8 cellular contexts compared by ENCODE assay signal in the genomic region with DNA sequence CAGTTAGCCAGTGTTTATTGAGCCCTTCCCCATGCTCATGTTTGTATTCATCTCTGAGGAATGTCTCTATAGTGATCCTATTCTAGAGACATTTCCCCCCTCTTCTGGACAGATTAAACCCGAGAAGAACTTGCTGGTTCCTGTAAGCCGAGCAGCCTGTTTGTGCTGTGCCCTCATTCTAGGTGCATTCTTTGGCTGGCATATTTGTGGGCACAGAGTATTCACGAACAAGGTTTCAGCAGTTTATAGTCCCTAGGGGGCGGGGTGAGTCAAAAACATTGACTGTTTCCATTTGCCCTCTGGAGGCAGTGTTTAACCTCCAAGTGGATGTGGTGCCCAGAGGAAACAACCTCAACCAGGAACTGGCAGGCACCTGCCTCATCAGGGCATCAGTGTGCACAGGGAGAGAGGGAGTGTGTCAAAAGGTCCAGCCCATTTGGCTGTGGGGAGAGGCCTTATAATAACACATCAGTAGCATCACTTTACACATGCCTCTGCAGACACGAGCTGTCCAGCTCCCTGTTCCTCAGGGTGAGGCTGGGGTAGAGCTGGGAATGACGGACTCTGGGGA.
A peak's percentile ranks its signal among the peaks of the same experiment; 100 is the strongest.
DNase-seq lines count a peak whose midpoint lies in the region; ATAC-seq, FAIRE-seq and TF ChIP-seq lines count a peak whose summit lies in the region.

No MANE protein-coding gene starts in this region.

- ATAC-seq in GM19452 (IDR thresholded peaks at IDR 0.05; ENCODE audit: unreplicated experiment) (peak; percentile 79), pancreas (peak; percentile 76 to 86 (median 84)), GM21515 (IDR thresholded peaks at IDR 0.05; ENCODE audit: unreplicated experiment) (no peak)

- no peak overlapping the region for H3K4me3 Mint-ChIP-seq in endodermal cell

- H3K9me3 ChIP-seq in endodermal cell (ENCODE audit: control insufficient read depth, low read length) = peaks cover 10% of the 10 kb centered on the region
- no peaks in the 10 kb centered on the region for H3K9me3 ChIP-seq in pancreas

- peak; percentile 94 for FAIRE-seq in RCC 7860 (lab: Jason Lieb, UNC)
- no peak for FAIRE-seq in pancreas (lab: Jason Lieb, UNC)

- H3K4me1 Mint-ChIP-seq in endodermal cell = peaks cover 17% of the 10 kb centered on the region

- H3K27me3 Mint-ChIP-seq in endodermal cell (ENCODE audit: insufficient read depth) = no peaks in the 10 kb centered on the region

- 68 to 83% methylated on average over 4 to 6 of the region's 6 CpGs for WGBS in endodermal cell (ENCODE audit: insufficient coverage in 1 of 2, insufficient read length in 1 of 2), 2 experiments
- 68 to 80% methylated on average over 6 of the region's 6 CpGs for WGBS in pancreas, 2 donors

- H3K27me3 ChIP-seq in endodermal cell (ENCODE audit: control insufficient read depth, insufficient read depth, low read length, poor library complexity, severe bottlenecking) = no peaks in the 10 kb centered on the region
- H3K27me3 ChIP-seq in pancreas = no peaks in the 10 kb centered on the region

- no peaks in the 10 kb centered on the region for H3K9me3 Mint-ChIP-seq in endodermal cell

- H3K36me3 Mint-ChIP-seq in endodermal cell (ENCODE audit: low read depth) = peaks cover 7% of the 10 kb centered on the region

- peak; percentile 88 for DNase-seq in DMS79 treated with DMSO at 0.1 percent for 48 hours (lab: John Stamatoyannopoulos, UW)
- DNase-seq in HuH-7.5 (ENCODE audit: low spot score) = peak; percentile 27
- DNase-seq in RCC 7860 (ENCODE audit: low spot score) = peak; percentile 97
- DNase-seq in endodermal cell = peak; percentile 85
- DNase-seq in pancreas = peak in 2 of 6 donors; percentile 11 to 45
- DNase-seq in occipital lobe (lab: John Stamatoyannopoulos, UW) = no peak

- no peak overlapping the region for H3K9ac ChIP-seq in endodermal cell (ENCODE audit: extremely low read depth, low read length, poor library complexity, severe bottlenecking)

- H3K36me3 ChIP-seq in endodermal cell (ENCODE audit: control insufficient read depth, insufficient read depth, low read length) = no peaks in the 10 kb centered on the region
- H3K36me3 ChIP-seq in pancreas = no peaks in the 10 kb centered on the region

- TF ChIP-seq CTCF in endodermal cell (conservative IDR thresholded peaks at IDR 0.05) (peak; percentile 89), pancreas (IDR thresholded peaks at IDR 0.05) (peak in 1 of 4 donors; percentile 16)

- intact Hi-C loops in pancreas (cut with DNase I) = no loop called here

- H3K27ac Mint-ChIP-seq in endodermal cell = no peak overlapping the region

- H3K4me1 ChIP-seq in endodermal cell (ENCODE audit: control insufficient read depth, insufficient read depth, low read length) (no peaks in the 10 kb centered on the region), pancreas (peaks cover 0 to 7% (median 0%) of the 10 kb centered on the region in 3 donors)

- H3K27ac ChIP-seq in endodermal cell (ENCODE audit: low read depth, low read length) (no peak overlapping the region), pancreas (no peak overlapping the region)

- no peak overlapping the region for H3K4me3 ChIP-seq in endodermal cell (ENCODE audit: low read length)
- no peak overlapping the region for H3K4me3 ChIP-seq in pancreas
